ENCODE assay signal across 19 cellular contexts in genomic region chr2:55947759-55948158, GRCh38. TPM values are rescaled to one million over a fixed set of nuclear protein-coding genes. Genes with fewer than 3 reads are reported as not detected.
DNase-seq lines count a peak whose midpoint lies in the region; ATAC-seq lines count a peak whose summit lies in the region.
"Had no signal": no experiment of that assay in that cellular context is flagged by ENCODE, and none has a peak within 500 bp of the region (broad histone marks: within the 10 kb centered on the region; RNA-seq: fewer than 3 reads in every experiment).

No MANE protein-coding gene starts in this region.

- H2BK120ac ChIP-seq in trophoblast cell (ENCODE audit: insufficient read depth, low read length, poor library complexity): no peak overlapping the region

- no peak overlapping the region for H2BK5ac ChIP-seq in trophoblast cell (ENCODE audit: low read depth, low read length, poor library complexity)

- H4K12ac ChIP-seq in trophoblast cell (ENCODE audit: low read depth, low read length): no peak overlapping the region

- H3K18ac ChIP-seq in trophoblast cell (ENCODE audit: low read length): no peak overlapping the region

- H3K4me2 ChIP-seq in trophoblast cell (ENCODE audit: low read length): no peak overlapping the region

- no peaks in the 10 kb centered on the region for H3K36me3 ChIP-seq in trophoblast cell (ENCODE audit: control insufficient read depth in 1 of 2, insufficient read depth in 2 of 2, low read length in 2 of 2)
- H3K36me3 ChIP-seq: HAP-1 had no signal

- no peaks in the 10 kb centered on the region for H3K79me2 ChIP-seq in trophoblast cell (ENCODE audit: control insufficient read depth, insufficient read depth, low read length, poor library complexity)

- no peak overlapping the region for H4K91ac ChIP-seq in trophoblast cell (ENCODE audit: low read depth, low read length)

- H2BK12ac ChIP-seq in trophoblast cell (ENCODE audit: low read length): no peak overlapping the region

- DNase-seq in Caki2 (ENCODE audit: low read depth): peak; percentile 87
- peak; percentile 30 for DNase-seq in M059J (ENCODE audit: low read depth)
- peak; percentile 58 for DNase-seq in dermis blood vessel endothelial cell
- peak; percentile 8 to 81 for DNase-seq in trophoblast cell
- DNase-seq in posterior cingulate gyrus: no peak
- DNase-seq in midbrain (lab: John Stamatoyannopoulos, UW): no peak
- DNase-seq in left ventricle myocardium superior: no peak
- DNase-seq: ACHN, AML-193, EL, KG1, NCI-H1092, NCI-H1694, NCI-H524 had no signal

- H3K27ac ChIP-seq in trophoblast cell (ENCODE audit: low read depth, low read length): no peak overlapping the region
- H3K27ac ChIP-seq: HL-60, SK-N-MC had no signal

- no peak overlapping the region for H3K4ac ChIP-seq in trophoblast cell (ENCODE audit: low read depth, low read length)

- no peak overlapping the region for H4K8ac ChIP-seq in trophoblast cell (ENCODE audit: low read depth, low read length)

- H3K23ac ChIP-seq in trophoblast cell (ENCODE audit: low read length): no peak overlapping the region

- no peaks in the 10 kb centered on the region for H3K9me3 ChIP-seq in trophoblast cell (ENCODE audit: insufficient read depth, low read depth, low read length)
- H3K9me3 ChIP-seq: HAP-1 had no signal

- H3K14ac ChIP-seq in trophoblast cell (ENCODE audit: low read length): no peak overlapping the region

- no peak overlapping the region for H2AK5ac ChIP-seq in trophoblast cell (ENCODE audit: low read length)

- no peaks in the 10 kb centered on the region for H3K4me1 ChIP-seq in trophoblast cell (ENCODE audit: control insufficient read depth in 1 of 2, insufficient read depth in 2 of 2, low read length in 2 of 2)
- H3K4me1 ChIP-seq: HAP-1 had no signal

- intact Hi-C loops in posterior cingulate gyrus (cut with DNase I): no loop called here
- intact Hi-C loops in left ventricle myocardium superior (cut with micrococcal nuclease): no loop called here

- no peaks in the 10 kb centered on the region for H3K27me3 ChIP-seq in trophoblast cell (ENCODE audit: insufficient read depth, low read length)

- no peak overlapping the region for H3K9ac ChIP-seq in trophoblast cell (ENCODE audit: low read length)

- H3K4me3 ChIP-seq in trophoblast cell (ENCODE audit: low read depth, low read length): no peak overlapping the region
- H3K4me3 ChIP-seq: HAP-1, SK-N-MC had no signal

- no peak for ATAC-seq in left ventricle myocardium superior
- ATAC-seq: Panc1 had no signal

- in situ Hi-C loops in Caki2 (cut with HindIII; ENCODE audit: low pct_unique_long_range_greater_than_20kb, low sequenced_read_pairs): no loop called here

- no CpG with 5 or more reads among the region's 3 CpGs for WGBS in trophoblast cell (ENCODE audit: extremely low coverage, insufficient coverage, insufficient read length)

- H3K79me1 ChIP-seq in trophoblast cell (ENCODE audit: low read length): no peaks in the 10 kb centered on the region

- no peak overlapping the region for H2AFZ ChIP-seq in trophoblast cell (ENCODE audit: insufficient read depth, low read length, poor library complexity)

RNA-seq across cellular contexts. Expression of gene EFEMP1, which starts 24.2 kb away (rescaled TPM):
- total RNA-seq in Caki2 (2014; rRNA removed; shearing (Covaris generic); ENCODE audit: low replicate concordance): 10.0 TPM in 2 replicates
- total RNA-seq in M059J (2014; rRNA removed; shearing (Covaris generic)): 91.3 and 128 TPM in 2 replicates
- total RNA-seq in dermis blood vessel endothelial cell: 10,451 and 12,229 TPM in 2 replicates
- polyA plus RNA-seq in trophoblast cell (2013): 6.6 and 7.5 TPM in 2 replicates
- 50.7 TPM for total RNA-seq in left ventricle myocardium superior
- polyA plus RNA-seq: CD14-positive monocyte had no signal

Comparison
In these comparisons a context has a peak if more than half of its experiments do, and no peak if none do; other contexts are left out.
1. DNase-seq: peak in Caki2 (single experiment), M059J (single experiment), dermis blood vessel endothelial cell (single experiment) and trophoblast cell (2 of 2); none in posterior cingulate gyrus (0 of 10), midbrain (single experiment) and left ventricle myocardium superior (single experiment).
2. RNA of gene EFEMP1, which starts 24.2 kb away (total RNA-seq): 10,451 to 12,229 TPM in dermis blood vessel endothelial cell; 91.3 to 128 TPM in M059J, 50.7 TPM in left ventricle myocardium superior (single experiment) and 10.0 TPM in Caki2; every median in the first group is over 10 times any median in the second.